23 cellular contexts compared by ENCODE assay signal in genomic region chr18:78728301-78729098, GRCh38.
DNase-seq lines count a peak whose midpoint lies in the region; ATAC-seq and TF ChIP-seq lines count a peak whose summit lies in the region.
"Had no signal": no experiment of that assay in that cellular context is flagged by ENCODE, and none has a peak within 500 bp of the region (broad histone marks: within the 10 kb centered on the region; RNA-seq: fewer than 3 reads in every experiment).

No MANE protein-coding gene starts in this region.

- H3K4me2 ChIP-seq in H9 (ENCODE audit: insufficient read depth, insufficient read length, low read length) (no peak overlapping the region), mesenchymal stem cell (ENCODE audit: low read length, poor library complexity, severe bottlenecking) (no peak overlapping the region)
- H3K4me2 ChIP-seq: KMS-11 had no signal

- WGBS in H9 (ENCODE audit: extremely low coverage, insufficient read length, low lambda C conversion rate), result no CpG with 5 or more reads among the region's 22 CpGs
- WGBS in mesenchymal stem cell, result 85% methylated on average over 22 of the region's 22 CpGs
- 81 to 87% (median 84%) methylated on average over 20 to 22 of the region's 22 CpGs for WGBS in stomach, 5 donors

- H3K27me3 ChIP-seq in H9 (ENCODE audit: insufficient read depth, low read length) (no peaks in the 10 kb centered on the region), mesenchymal stem cell (ENCODE audit: control insufficient read depth in 1 of 2, insufficient read depth in 1 of 2, low read length in 2 of 2) (no peaks in the 10 kb centered on the region), stomach (peaks cover 0 to 44% (median 2%) of the 10 kb centered on the region in 3 donors)

- H3K23ac ChIP-seq in H9 (ENCODE audit: insufficient read length, low read depth, low read length) (no peak overlapping the region), mesenchymal stem cell (ENCODE audit: low read length in 2 of 2) (no peak overlapping the region)

- H4K5ac ChIP-seq in H9 (ENCODE audit: insufficient read length, low read depth, low read length), result no peak overlapping the region

- H3K23me2 ChIP-seq in H9 (ENCODE audit: insufficient read length, low read depth, low read length, poor library complexity, severe bottlenecking), result no peaks in the 10 kb centered on the region

- H3K27ac Mint-ChIP-seq in H9, result no peak overlapping the region; a peak in 1 of 7 replicates
- H3K27ac Mint-ChIP-seq: B cell; CD8-positive, alpha-beta T cell; IgD-negative memory B cell had no signal

- H3K27ac ChIP-seq in H9 (ENCODE audit: insufficient read length, low read depth, low read length) (no peak overlapping the region), coronary artery (no peak overlapping the region), mesenchymal stem cell (ENCODE audit: low read length, poor library complexity, severe bottlenecking) (no peak overlapping the region), stomach (no peak overlapping the region)
- H3K27ac ChIP-seq: C4-2B, GM23248, KMS-11 had no signal

- H3K9me3 ChIP-seq in H9 (ENCODE audit: control insufficient read depth, low read depth, low read length) (no peaks in the 10 kb centered on the region), mesenchymal stem cell (ENCODE audit: control insufficient read depth, low read length) (no peaks in the 10 kb centered on the region), stomach (no peaks in the 10 kb centered on the region)
- H3K9me3 ChIP-seq: Caco-2 had no signal

- no peak overlapping the region for H3K4me3 Mint-ChIP-seq in H9
- H3K4me3 Mint-ChIP-seq: B cell; CD8-positive, alpha-beta T cell; IgD-negative memory B cell had no signal

- intact Hi-C loops in stomach (cut with DNase I; ENCODE audit: low total_unique reads), result no loop called here

- H3K9me3 Mint-ChIP-seq in H9, result no peaks in the 10 kb centered on the region
- H3K9me3 Mint-ChIP-seq: CD8-positive, alpha-beta T cell had no signal

- H3K36me3 ChIP-seq in mesenchymal stem cell (ENCODE audit: control insufficient read depth in 1 of 2, insufficient read depth in 2 of 2, low read depth in 1 of 2, low read length in 2 of 2) (no peaks in the 10 kb centered on the region), stomach (no peaks in the 10 kb centered on the region)

- H3K9ac ChIP-seq in H9 (ENCODE audit: extremely low read depth, insufficient read length, low read length) (no peak overlapping the region), mesenchymal stem cell (ENCODE audit: low read length) (no peak overlapping the region)
- H3K9ac ChIP-seq: GM23248, KMS-11 had no signal

- DNase-seq in H9, result peak; percentile 17
- DNase-seq in coronary artery (ENCODE audit: low spot score), result peak; percentile 56
- no peak for DNase-seq in mesenchymal stem cell
- peak; percentile 13 for DNase-seq in stomach
- DNase-seq in activated CD4-positive, CD25-positive, alpha-beta regulatory T cell (lab: John Stamatoyannopoulos, UW), result no peak
- DNase-seq in HUDEP-2 (lab: John Stamatoyannopoulos, UW; ENCODE audit: unreplicated experiment in 76 of 76), result no peak
- DNase-seq: Caco-2; CD8-positive, alpha-beta T cell; GM23248; HCEC 1CT; MM.1S; NCI-H1417; NCI-H1694; NCI-H2081; NCI-H2227 treated with DMSO at 0.1 percent for 48 hours; NCI-H526 treated with DMSO at 0.1 percent for 48 hours; RPMI8226; SHP77 had no signal

- H3T11ph ChIP-seq in H9 (ENCODE audit: low read length), result no peak overlapping the region

- H3K14ac ChIP-seq in H9 (ENCODE audit: insufficient read depth, low read length), result no peak overlapping the region
- no peak overlapping the region for H3K14ac ChIP-seq in mesenchymal stem cell (ENCODE audit: low read length in 2 of 2)

- H3K79me2 ChIP-seq in H9 (ENCODE audit: insufficient read depth, low read length), result no peaks in the 10 kb centered on the region

- no peak for ATAC-seq in GM21529 (IDR thresholded peaks at IDR 0.05; ENCODE audit: unreplicated experiment)
- ATAC-seq: CD8-positive, alpha-beta T cell had no signal

- H3K27me3 Mint-ChIP-seq in H9 (ENCODE audit: low read depth), result peaks cover 8% of the 10 kb centered on the region

- no peak overlapping the region for H2BK12ac ChIP-seq in H9 (ENCODE audit: insufficient read length, low read depth, low read length)
- H2BK12ac ChIP-seq in mesenchymal stem cell (ENCODE audit: low read length in 2 of 2), result no peak overlapping the region

- TF ChIP-seq CTCF in H9 (conservative IDR thresholded peaks at IDR 0.05) (no peak), coronary artery (IDR thresholded peaks at IDR 0.05) (no peak), stomach (IDR thresholded peaks at IDR 0.05) (no peak)

- H3K4me1 ChIP-seq in H9 (ENCODE audit: insufficient read depth, low read length), result peaks cover 7% of the 10 kb centered on the region; the same call in 1 of the 2 replicates
- H3K4me1 ChIP-seq in mesenchymal stem cell (ENCODE audit: control insufficient read depth, insufficient read depth, low read depth, low read length), result no peaks in the 10 kb centered on the region
- no peaks in the 10 kb centered on the region for H3K4me1 ChIP-seq in stomach
- H3K4me1 ChIP-seq: Caco-2 had no signal

- H2BK120ac ChIP-seq in H9 (ENCODE audit: low read depth, low read length, poor library complexity, severe bottlenecking) (no peak overlapping the region), mesenchymal stem cell (ENCODE audit: low read depth, low read length) (no peak overlapping the region)

- no peaks in the 10 kb centered on the region for H3K79me1 ChIP-seq in H9 (ENCODE audit: insufficient read depth, low read depth, low read length, poor library complexity, severe bottlenecking)
- no peaks in the 10 kb centered on the region for H3K79me1 ChIP-seq in mesenchymal stem cell (replicated peaks; ENCODE audit: low read length, poor library complexity, severe bottlenecking)

- H4K20me1 ChIP-seq in H9 (ENCODE audit: control insufficient read depth, insufficient read depth, insufficient read length), result no peaks in the 10 kb centered on the region

- no peak overlapping the region for H2BK15ac ChIP-seq in H9 (ENCODE audit: low read depth, low read length)
- no peak overlapping the region for H2BK15ac ChIP-seq in mesenchymal stem cell (ENCODE audit: low read depth, poor library complexity, severe bottlenecking)

- no peak overlapping the region for H3K4ac ChIP-seq in H9 (ENCODE audit: low read depth, low read length)
- H3K4ac ChIP-seq in mesenchymal stem cell (ENCODE audit: low read depth in 1 of 2, low read length in 2 of 2), result no peak overlapping the region

- no peaks in the 10 kb centered on the region; a peak in 1 of 7 replicates for H3K36me3 Mint-ChIP-seq in H9 (ENCODE audit: insufficient read depth in 1 of 3, low read depth in 3 of 3)
- H3K36me3 Mint-ChIP-seq: CD8-positive, alpha-beta T cell; IgD-negative memory B cell had no signal

- no peak overlapping the region for H2BK5ac ChIP-seq in H9 (ENCODE audit: insufficient read length, low read length)
- H2BK5ac ChIP-seq in mesenchymal stem cell (ENCODE audit: low read depth, low read length, poor library complexity, severe bottlenecking), result no peak overlapping the region

- H2BK20ac ChIP-seq in H9 (ENCODE audit: low read depth, low read length, poor library complexity, severe bottlenecking), result no peak overlapping the region

- H3K56ac ChIP-seq in H9 (ENCODE audit: insufficient read length, low read depth, low read length), result no peak overlapping the region

- H3K18ac ChIP-seq in H9 (ENCODE audit: insufficient read length, low read depth, low read length) (no peak overlapping the region), mesenchymal stem cell (ENCODE audit: low read depth in 1 of 2, low read length in 2 of 2) (no peak overlapping the region)

- H4K8ac ChIP-seq in H9 (replicated peaks; ENCODE audit: insufficient read length, low read depth, low read length), result no peak overlapping the region
- H4K8ac ChIP-seq in mesenchymal stem cell (ENCODE audit: low read length), result no peak overlapping the region

- H2AK5ac ChIP-seq in H9 (ENCODE audit: insufficient read length, low read length), result no peak overlapping the region
- H2AK5ac ChIP-seq in mesenchymal stem cell (ENCODE audit: low read length, severe bottlenecking), result no peak overlapping the region

- H2AFZ ChIP-seq in H9 (ENCODE audit: low read length) (no peak overlapping the region), mesenchymal stem cell (ENCODE audit: low read depth, low read length) (no peak overlapping the region)
- H2AFZ ChIP-seq: GM23248 had no signal

- no peak for TF ChIP-seq EP300 in stomach (IDR thresholded peaks at IDR 0.05)

- TF ChIP-seq POLR2A in stomach (IDR thresholded peaks at IDR 0.05), result no peak

- H4K91ac ChIP-seq in H9 (ENCODE audit: insufficient read length, low read depth, low read length) (no peak overlapping the region), mesenchymal stem cell (ENCODE audit: low read length) (peak overlapping the region; percentile 5)

- peaks cover 13 to 19% of the 10 kb centered on the region in 2 experiments for H3K4me1 Mint-ChIP-seq in H9
- H3K4me1 Mint-ChIP-seq: B cell, IgD-negative memory B cell had no signal

- H3K4me3 ChIP-seq in coronary artery (no peak overlapping the region), mesenchymal stem cell (ENCODE audit: insufficient read depth in 1 of 2, low read depth in 1 of 2, low read length in 2 of 2) (no peak overlapping the region), stomach (no peak overlapping the region)
- H3K4me3 ChIP-seq: GM23248 had no signal

Comparison
In these comparisons a context has a peak if more than half of its experiments do, and no peak if none do; other contexts are left out.
1. DNase-seq: peak in H9 (single experiment), coronary artery (single experiment) and stomach (single experiment); none in mesenchymal stem cell (single experiment), activated CD4-positive, CD25-positive, alpha-beta regulatory T cell (0 of 4) and HUDEP-2 (0 of 76).